8 cellular contexts compared by ENCODE assay signal in the genomic region with DNA sequence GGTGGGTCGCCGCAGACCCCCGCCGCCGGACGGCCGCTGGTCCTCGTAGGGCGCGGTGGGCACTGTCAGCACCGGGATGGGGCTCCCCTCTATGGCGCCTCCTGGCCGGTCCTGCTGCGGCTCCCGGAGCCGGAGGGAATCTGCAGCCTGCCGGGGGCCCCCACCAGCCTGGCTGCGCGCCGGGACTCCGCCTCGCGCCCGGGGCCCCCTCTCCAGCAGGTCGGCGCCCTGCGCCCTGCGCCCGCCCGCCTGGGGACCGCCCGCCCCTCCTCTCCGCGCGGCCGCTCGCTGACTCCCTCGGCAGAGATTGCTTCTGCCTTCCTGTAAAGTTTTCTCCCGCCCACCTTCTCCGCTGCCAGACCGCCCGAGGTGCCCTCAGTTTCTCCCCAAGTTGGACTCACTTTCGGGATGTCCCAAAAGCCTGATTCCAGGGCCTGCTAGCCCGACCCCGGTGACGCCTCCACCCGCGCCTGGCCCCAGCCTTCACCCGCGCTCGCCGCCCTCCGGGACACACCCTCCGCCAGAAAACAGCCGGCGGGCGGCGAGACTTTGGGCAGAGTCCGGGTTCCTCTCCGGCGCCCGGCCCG. TPM values are rescaled to one million over a fixed set of nuclear protein-coding genes. Genes with fewer than 3 reads are reported as not detected.
A peak's percentile ranks its signal among the peaks of the same experiment; 100 is the strongest.
DNase-seq lines count a peak whose midpoint lies in the region; ATAC-seq and TF ChIP-seq lines count a peak whose summit lies in the region.
"Not testable (repeated sequence)": the region's sequence is repeated elsewhere in the genome, so short reads cannot be mapped to it uniquely, and the experiment has no call there.

No MANE protein-coding gene starts in this region.

- H3K4me1 Mint-ChIP-seq in activated naive CD4-positive, alpha-beta T cell treated with anti-CD3 and anti-CD28 coated beads, Interleukin-2, amount 10 ng/mL, durations not matched to agents 7 days and 5 days = peaks cover 11% of the 10 kb centered on the region

- H3K4me2 ChIP-seq in OCI-LY1 (ENCODE audit: low read length) = peak overlapping the region; percentile 51; the same call in 1 of the 2 replicates
- peak overlapping the region; percentile 84 for H3K4me2 ChIP-seq in skeletal muscle satellite cell (ENCODE audit: low read length)

- not testable (repeated sequence) for H3K36me3 ChIP-seq in OCI-LY1 (ENCODE audit: insufficient read depth, low read length); skeletal muscle satellite cell (ENCODE audit: insufficient read depth, low read length)

- peak overlapping the region; percentile 70 for H3K4me3 Mint-ChIP-seq in activated naive CD4-positive, alpha-beta T cell treated with anti-CD3 and anti-CD28 coated beads, Interleukin-2, amount 10 ng/mL, durations not matched to agents 7 days and 5 days

- not testable (repeated sequence) for H3K27ac ChIP-seq in OCI-LY1 (ENCODE audit: low read depth, low read length, poor library complexity, severe bottlenecking)

- TF ChIP-seq POLR2A in lower leg skin (IDR thresholded peaks at IDR 0.05) = not testable (repeated sequence)

- not testable (repeated sequence) for H4K20me1 ChIP-seq in OCI-LY1 (ENCODE audit: insufficient read depth, low read length)

- peak; percentile 67 for ATAC-seq in GM19025 (IDR thresholded peaks at IDR 0.05; ENCODE audit: low read depth, unreplicated experiment)
- peak; percentile 60 for ATAC-seq in HG02852 (IDR thresholded peaks at IDR 0.05; ENCODE audit: unreplicated experiment)

- H3K9me3 ChIP-seq in OCI-LY1 (ENCODE audit: low read length); skeletal muscle satellite cell (replicated peaks; ENCODE audit: low read length): not testable (repeated sequence)

- not testable (repeated sequence) for H3F3A ChIP-seq in OCI-LY1 (ENCODE audit: insufficient read depth, low read length)

- not testable (repeated sequence) for H3K79me2 ChIP-seq in OCI-LY1 (ENCODE audit: insufficient read depth, low read length)

- H3K9ac ChIP-seq in OCI-LY1 (ENCODE audit: low read length) = not testable (repeated sequence)
- H3K9ac ChIP-seq in skeletal muscle satellite cell (ENCODE audit: low read depth, low read length) = peak overlapping the region; percentile 87

- H3K27me3 Mint-ChIP-seq in activated naive CD4-positive, alpha-beta T cell treated with anti-CD3 and anti-CD28 coated beads, Interleukin-2, amount 10 ng/mL, durations not matched to agents 7 days and 5 days = peaks cover 38% of the 10 kb centered on the region

- not testable (repeated sequence) for H3K36me3 Mint-ChIP-seq in activated naive CD4-positive, alpha-beta T cell treated with anti-CD3 and anti-CD28 coated beads, Interleukin-2, amount 10 ng/mL, durations not matched to agents 7 days and 5 days

- DNase-seq in AG08396 (ENCODE audit: low spot score) (peak; percentile 32), fibroblast of gingiva (ENCODE audit: low read depth) (peak; percentile 60), lower leg skin (ENCODE audit: low spot score in 2 of 2) (peak; percentile 21 to 91)
- peak; percentile 27 for DNase-seq in activated naive CD4-positive, alpha-beta T cell treated with anti-CD3 and anti-CD28 coated beads, Interleukin-2, amount 10 ng/mL, durations not matched to agents 7 days and 5 days

- 3 to 4% methylated on average over 45 to 53 of the region's 63 CpGs for WGBS in lower leg skin, 2 donors

- H3K4me3 ChIP-seq in OCI-LY1 (ENCODE audit: low read depth, low read length, poor library complexity, severe bottlenecking) (peak overlapping the region; percentile 39), lower leg skin (ENCODE audit: low read depth, poor library complexity, severe bottlenecking) (peak overlapping the region; percentile 38), skeletal muscle satellite cell (ENCODE audit: low read length) (peak overlapping the region; percentile 82)

- not testable (repeated sequence) for H3K4me1 ChIP-seq in OCI-LY1 (ENCODE audit: insufficient read depth, low read length, severe bottlenecking)
- peaks cover 11% of the 10 kb centered on the region for H3K4me1 ChIP-seq in skeletal muscle satellite cell (ENCODE audit: control insufficient read depth, insufficient read depth, low read length)

- CTCF ChIA-PET in activated naive CD4-positive, alpha-beta T cell treated with anti-CD3 and anti-CD28 coated beads, Interleukin-2, amount 10 ng/mL, durations not matched to agents 7 days and 5 days (lab: Charles Lee) = not testable (repeated sequence)

- intact Hi-C loops in lower leg skin (cut with DNase I; ENCODE audit: low total_unique reads) = not testable (repeated sequence)

- H3K9me3 Mint-ChIP-seq in activated naive CD4-positive, alpha-beta T cell treated with anti-CD3 and anti-CD28 coated beads, Interleukin-2, amount 10 ng/mL, durations not matched to agents 7 days and 5 days = not testable (repeated sequence)

- not testable (repeated sequence) for H3K27me3 ChIP-seq in OCI-LY1 (ENCODE audit: insufficient read depth, low read length); skeletal muscle satellite cell (ENCODE audit: control insufficient read depth, insufficient read depth, low read length)

- H3K9me2 ChIP-seq in OCI-LY1 (ENCODE audit: low read depth, low read length) = not testable (repeated sequence)

- not testable (repeated sequence) for H2AFZ ChIP-seq in OCI-LY1 (ENCODE audit: low read length)

- not testable (repeated sequence) for H3K27ac Mint-ChIP-seq in activated naive CD4-positive, alpha-beta T cell treated with anti-CD3 and anti-CD28 coated beads, Interleukin-2, amount 10 ng/mL, durations not matched to agents 7 days and 5 days

- not testable (repeated sequence) for TF ChIP-seq CTCF in OCI-LY1 (IDR thresholded peaks at IDR 0.05; ENCODE audit: low read length); lower leg skin (IDR thresholded peaks at IDR 0.05)

RNA-seq across cellular contexts. Expression of a gene that starts 54.0 kb away (rescaled TPM):
- total RNA-seq in lower leg skin = not detected
- not detected in 2 replicates for total RNA-seq in skeletal muscle satellite cell (2012; rRNA removed)
